Comparison of ENCODE assay signal across 6 cellular contexts in the genomic region with DNA sequence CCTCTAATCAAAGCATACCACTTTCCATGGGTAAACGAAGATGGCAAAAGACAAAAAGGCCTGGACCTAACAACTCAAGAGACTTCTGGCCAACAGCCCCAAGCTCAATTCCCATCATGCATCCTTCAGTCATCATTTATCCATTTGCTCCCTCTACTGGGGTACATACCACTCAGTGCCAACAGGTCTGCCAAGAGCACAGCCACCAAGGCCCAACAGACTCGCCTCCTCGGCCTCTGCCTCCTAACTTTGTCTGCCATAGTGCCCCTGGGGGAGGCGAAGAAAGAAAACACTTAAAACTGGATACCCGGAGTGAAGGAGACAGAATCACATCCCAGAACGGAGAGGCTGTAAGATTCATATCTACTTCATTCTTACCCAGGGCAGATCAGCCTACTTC. TPM values are rescaled to one million over a fixed set of nuclear protein-coding genes. Genes with fewer than 3 reads are reported as not detected.
DNase-seq lines count a peak whose midpoint lies in the region; TF ChIP-seq lines count a peak whose summit lies in the region.

No MANE protein-coding gene starts in this region.

- H3K4me3 ChIP-seq in esophagus squamous epithelium = peak overlapping the region; percentile 61 to 99 (median 96)

- intact Hi-C loops in esophagus squamous epithelium (cut with DNase I) = no loop called here

- no peak for TF ChIP-seq CTCF in esophagus squamous epithelium (IDR thresholded peaks at IDR 0.05)

- H3K9me3 ChIP-seq in esophagus squamous epithelium = no peaks in the 10 kb centered on the region

- H3K27ac ChIP-seq in esophagus squamous epithelium = peak overlapping the region in 3 of 4 donors; percentile 87 to 94 (median 94)

- H3K4me1 ChIP-seq in esophagus squamous epithelium = peaks cover 9 to 32% (median 19%) of the 10 kb centered on the region in 3 donors

- H3K36me3 ChIP-seq in esophagus squamous epithelium = peaks cover 23 to 46% (median 26%) of the 10 kb centered on the region in 3 donors

- TF ChIP-seq POLR2A in esophagus squamous epithelium (IDR thresholded peaks at IDR 0.05) = no peak

- 37 to 46% methylated on average over 4 to 6 of the region's 6 CpGs for WGBS in esophagus squamous epithelium, 2 donors

- DNase-seq in GM03348 (ENCODE audit: low spot score) = peak; percentile 39
- peak; percentile 61 for DNase-seq in OCI-M1 (lab: John Stamatoyannopoulos, UW)
- DNase-seq in esophagus squamous epithelium (lab: John Stamatoyannopoulos, UW) = no peak
- DNase-seq in stimulated activated CD8-positive, alpha-beta memory T cell treated with anti-CD3 and anti-CD28 coated beads, Interleukin-4, amount 100 ng/mL, for 48 hours = peak; percentile 45
- no peak for DNase-seq in ureter (ENCODE audit: low spot score)
- DNase-seq in superior temporal gyrus (ENCODE audit: extremely low spot score) = no peak

- no peaks in the 10 kb centered on the region for H3K27me3 ChIP-seq in esophagus squamous epithelium

RNA-seq across cellular contexts. Expression of a gene that starts 1.1 kb away (rescaled TPM):
- total RNA-seq in esophagus squamous epithelium (10 to 100 TPM; 44.1 to 93.8 (median 65.4) TPM), ureter (162 TPM)

RNA-seq across cellular contexts. Expression of a gene that starts 11.7 kb away (rescaled TPM):
- total RNA-seq in esophagus squamous epithelium = 10 to 100 TPM; 15.2 to 28.4 (median 18.2) TPM
- 38.6 TPM for total RNA-seq in ureter

RNA-seq across cellular contexts. Expression of a gene that starts 25.2 kb away (rescaled TPM):
- 10 to 100 TPM in 3 of 4 donors, 1 to 10 TPM in 1; 6.9 to 13.9 (median 11.5) TPM for total RNA-seq in esophagus squamous epithelium
- total RNA-seq in ureter = 16.9 TPM

RNA-seq across cellular contexts. Expression of a gene that starts 28.8 kb away (rescaled TPM):
- total RNA-seq in esophagus squamous epithelium (10 to 100 TPM in 3 of 4 donors, 1 to 10 TPM in 1; 9.9 to 22.1 (median 14.2) TPM), ureter (26.4 TPM)

RNA-seq across cellular contexts. Expression of a gene that starts 37.3 kb away (rescaled TPM):
- total RNA-seq in esophagus squamous epithelium (10 to 100 TPM; 26.5 to 44.4 (median 41.2) TPM), ureter (72.4 TPM)

Comparison
In these comparisons a context has a peak if more than half of its experiments do, and no peak if none do; other contexts are left out.
1. DNase-seq: peak in GM03348 (single experiment), OCI-M1 (single experiment) and stimulated activated CD8-positive, alpha-beta memory T cell treated with anti-CD3 and anti-CD28 coated beads, Interleukin-4, amount 100 ng/mL, for 48 hours (single experiment); none in esophagus squamous epithelium (single experiment), ureter (single experiment) and superior temporal gyrus (single experiment).